8 cellular contexts compared by ENCODE assay signal in genomic region chrX:153649178-153649914, GRCh38. TPM values are rescaled to one million over a fixed set of nuclear protein-coding genes. Genes with fewer than 3 reads are reported as not detected.
DNase-seq lines count a peak whose midpoint lies in the region; ATAC-seq and TF ChIP-seq lines count a peak whose summit lies in the region.

No MANE protein-coding gene starts in this region.

- H3K4me3 ChIP-seq in Caco-2 (ENCODE audit: low read depth, low read length) (no peak overlapping the region), PC-3 (ENCODE audit: low read length) (no peak overlapping the region)

- no TSS peak for BruUV-seq in Caco-2 (replicated peaks; lab: Mats Ljungman, UMichigan)
- BruUV-seq in PC-3 (replicated peaks; lab: Mats Ljungman, UMichigan), result no TSS peak

- no peak overlapping the region for H3K27ac Mint-ChIP-seq in Caco-2 (ENCODE audit: unreplicated experiment)
- H3K27ac Mint-ChIP-seq in memory B cell, result no peak overlapping the region

- TF ChIP-seq CTCF in Caco-2 (IDR thresholded peaks at IDR 0.05; ENCODE audit: insufficient read depth in 1 of 2, low read depth in 1 of 2, low read length in 1 of 2, severe bottlenecking in 1 of 2, unreplicated experiment in 1 of 2), result peak in 1 of 2 experiments; percentile 47
- peak; percentile 49 for TF ChIP-seq CTCF in PC-3 (conservative IDR thresholded peaks at IDR 0.05; ENCODE audit: low read depth, low read length)

- H3K27me3 Mint-ChIP-seq in Caco-2 (ENCODE audit: insufficient read depth, unreplicated experiment) (no peaks in the 10 kb centered on the region), memory B cell (peaks cover 9% of the 10 kb centered on the region)

- no peak overlapping the region for H3K4me2 ChIP-seq in PC-3 (ENCODE audit: low read length)

- H3K36me3 ChIP-seq in Caco-2 (ENCODE audit: control insufficient read depth, insufficient read depth, low read length) (no peaks in the 10 kb centered on the region), PC-3 (ENCODE audit: low read depth, low read length) (no peaks in the 10 kb centered on the region)

- peaks cover 24% of the 10 kb centered on the region for H3K4me1 ChIP-seq in Caco-2
- H3K4me1 ChIP-seq in PC-3 (ENCODE audit: insufficient read depth, low read length), result no peaks in the 10 kb centered on the region

- no peaks in the 10 kb centered on the region for H3K79me2 ChIP-seq in PC-3 (ENCODE audit: low read length)

- DNase-seq in Caco-2, result peak; percentile 47
- peak; percentile 74 for DNase-seq in HEK293T (ENCODE audit: extremely low spot score)
- peak; percentile 26 for DNase-seq in PC-3
- DNase-seq in amniotic epithelial cell (ENCODE audit: low read depth), result peak; percentile 17
- DNase-seq in memory B cell (ENCODE audit: low spot score in 2 of 2), result peak in 1 of 2 donors; percentile 28
- DNase-seq in Ammon's horn (ENCODE audit: low spot score), result no peak

- H3K27ac ChIP-seq in PC-3 (ENCODE audit: low read length), result no peak overlapping the region

- no peaks in the 10 kb centered on the region for H3K9me2 ChIP-seq in PC-3 (replicated peaks; ENCODE audit: low read length)

- no peaks in the 10 kb centered on the region for H3K9me3 ChIP-seq in Caco-2
- no peaks in the 10 kb centered on the region for H3K9me3 ChIP-seq in PC-3 (ENCODE audit: low read length)

- POLR2A ChIA-PET in Caco-2 (lab: Charles Lee) (no interaction called here), HEK293T (lab: Yijun Ruan, JAX) (no interaction called here), PC-3 (lab: Charles Lee; ENCODE audit: unreplicated experiment) (no interaction called here)

- no peaks in the 10 kb centered on the region for H3K27me3 ChIP-seq in Caco-2 (replicated peaks; ENCODE audit: control insufficient read depth, insufficient read depth, low read length)
- H3K27me3 ChIP-seq in PC-3 (ENCODE audit: low read length), result peaks cover 8% of the 10 kb centered on the region; the same call in 1 of the 2 replicates

- H3F3A ChIP-seq in PC-3 (ENCODE audit: low read length, unreplicated experiment), result no peaks in the 10 kb centered on the region

- CTCF ChIA-PET in Caco-2 (lab: Charles Lee), result interaction anchor here (0.5 to 0.9 kb wide), 5 partner anchors 13 to 132 kb away, joined by 3 to 5 read pairs (median 3); partner anchors contain the start of gene SRPK3
- CTCF ChIA-PET in HEK293T (lab: Yijun Ruan, JAX), result interaction anchor here (0.6 to 1.6 kb wide), 4 partner anchors 14 to 93 kb away, joined by 3 to 4 read pairs (median 4); no protein-coding TSS in a partner anchor
- CTCF ChIA-PET in PC-3 (lab: Charles Lee), result no interaction called here

- intact Hi-C loops in Caco-2 (cut with micrococcal nuclease; ENCODE audit: unreplicated experiment), result loop anchor here (5.0 kb wide), 1 partner anchor 37 kb away; no protein-coding TSS in a partner anchor
- intact Hi-C loops in PC-3 (cut with micrococcal nuclease), result no loop called here

- H3K36me3 Mint-ChIP-seq in Caco-2 (ENCODE audit: insufficient read depth, unreplicated experiment) (no peaks in the 10 kb centered on the region), memory B cell (no peaks in the 10 kb centered on the region)

- no peak overlapping the region for H3K9ac ChIP-seq in PC-3 (ENCODE audit: low read length)

- H2AFZ ChIP-seq in PC-3 (ENCODE audit: low read length), result no peak overlapping the region

- H4K20me1 ChIP-seq in PC-3 (ENCODE audit: low read length), result no peaks in the 10 kb centered on the region

- ATAC-seq in PC-3 (no peak), memory B cell (ENCODE audit: low read depth) (peak; percentile 72), GM18870 (IDR thresholded peaks at IDR 0.05; ENCODE audit: unreplicated experiment) (no peak), HG02852 (IDR thresholded peaks at IDR 0.05; ENCODE audit: unreplicated experiment) (no peak)

- H3K4me1 Mint-ChIP-seq in Caco-2 (ENCODE audit: low read depth, unreplicated experiment) (no peaks in the 10 kb centered on the region), memory B cell (no peaks in the 10 kb centered on the region)

- H3K9me3 Mint-ChIP-seq in Caco-2 (ENCODE audit: unreplicated experiment) (no peaks in the 10 kb centered on the region), memory B cell (no peaks in the 10 kb centered on the region)

- H3K4me3 Mint-ChIP-seq in Caco-2 (ENCODE audit: unreplicated experiment) (no peak overlapping the region), memory B cell (no peak overlapping the region)

TF ChIP-seq in HEK293T, 16 proteins besides CTCF, POLR2A, EP300 and RAD21:
- no peak for TF ChIP-seq PKNOX1 (IDR thresholded peaks at IDR 0.05)
- no peak for TF ChIP-seq SP1 (IDR thresholded peaks at IDR 0.05)
- TF ChIP-seq NFRKB (IDR thresholded peaks at IDR 0.05), result no peak
- TF ChIP-seq TARDBP (IDR thresholded peaks at IDR 0.05), result no peak
- no peak for TF ChIP-seq SUZ12 (IDR thresholded peaks at IDR 0.05)
- TF ChIP-seq FOXK2 (IDR thresholded peaks at IDR 0.05), result no peak
- no peak for TF ChIP-seq L3MBTL2 (conservative IDR thresholded peaks at IDR 0.05)
- no peak for TF ChIP-seq ARNT (IDR thresholded peaks at IDR 0.05)
- TF ChIP-seq LEF1 (IDR thresholded peaks at IDR 0.05; ENCODE audit: borderline replicate concordance), result no peak
- no peak for TF ChIP-seq FOXA1 (IDR thresholded peaks at IDR 0.05)
- TF ChIP-seq ELF4 (IDR thresholded peaks at IDR 0.05), result no peak
- no peak for TF ChIP-seq ZNF384 (IDR thresholded peaks at IDR 0.05)
- TF ChIP-seq HDGF (IDR thresholded peaks at IDR 0.05; ENCODE audit: borderline replicate concordance), result no peak
- TF ChIP-seq BHLHE40 (IDR thresholded peaks at IDR 0.05; ENCODE audit: borderline replicate concordance), result no peak

RNA-seq across cellular contexts. Expression of gene DUSP9, which starts 2.3 kb away (rescaled TPM):
- total RNA-seq in Caco-2 (2022) (9.0 and 12.0 TPM in 2 replicates), PC-3 (2014; rRNA removed) (10.7 and 13.0 TPM in 2 replicates)

RNA-seq across cellular contexts. Expression of gene PNCK, which starts 24.3 kb away (rescaled TPM):
- total RNA-seq in Caco-2 (2022), result not detected in 2 replicates
- total RNA-seq in PC-3 (2014; rRNA removed), result 1.0 and 3.3 TPM in 2 replicates

RNA-seq across cellular contexts. Expression of gene SLC6A8, which starts 38.4 kb away (rescaled TPM):
- total RNA-seq in Caco-2 (2022) (8.8 and 11.2 TPM in 2 replicates), PC-3 (2014; rRNA removed) (45.3 and 52.5 TPM in 2 replicates)

RNA-seq across cellular contexts. Expression of gene CCNQ, which starts 50.4 kb away (rescaled TPM):
- total RNA-seq in Caco-2 (2022) (23.8 and 26.3 TPM in 2 replicates), PC-3 (2014; rRNA removed) (110 and 145 TPM in 2 replicates)
